ENCODE assay signal across 8 cellular contexts in genomic region chr3:172635588-172635987, GRCh38.
DNase-seq lines count a peak whose midpoint lies in the region; ATAC-seq and TF ChIP-seq lines count a peak whose summit lies in the region.

No MANE protein-coding gene starts in this region.

- H3K79me2 ChIP-seq in H9 (ENCODE audit: insufficient read depth, low read length) (no peaks in the 10 kb centered on the region), osteoblast (ENCODE audit: insufficient read depth, low read length) (no peaks in the 10 kb centered on the region)

- H3K18ac ChIP-seq in H9 (ENCODE audit: insufficient read length, low read depth, low read length): no peak overlapping the region

- H3K4me2 ChIP-seq in H9 (ENCODE audit: insufficient read depth, insufficient read length, low read length) (no peak overlapping the region), osteoblast (ENCODE audit: insufficient read depth, low read length) (no peak overlapping the region)

- H3K56ac ChIP-seq in H9 (ENCODE audit: insufficient read length, low read depth, low read length): no peak overlapping the region

- H3K27ac ChIP-seq in H9 (ENCODE audit: insufficient read length, low read depth, low read length) (no peak overlapping the region), osteoblast (ENCODE audit: low read depth, low read length) (no peak overlapping the region)

- peaks cover 24% of the 10 kb centered on the region for H3K36me3 ChIP-seq in osteoblast (ENCODE audit: insufficient read depth, low read length)

- H2BK120ac ChIP-seq in H9 (ENCODE audit: low read depth, low read length, poor library complexity, severe bottlenecking): no peak overlapping the region

- H3T11ph ChIP-seq in H9 (ENCODE audit: low read length): no peak overlapping the region

- DNase-seq in GM10266 (ENCODE audit: extremely low spot score) (peak; percentile 77), dermis blood vessel endothelial cell (peak; percentile 67), midbrain (lab: John Stamatoyannopoulos, UW) (no peak), H9 (no peak), NCI-H1105 (lab: John Stamatoyannopoulos, UW) (no peak), osteoblast (ENCODE audit: insufficient read length, low spot score, missing footprints) (no peak)

- no peak overlapping the region for H2BK5ac ChIP-seq in H9 (ENCODE audit: insufficient read length, low read length)

- no peak overlapping the region for H3K9ac ChIP-seq in H9 (ENCODE audit: extremely low read depth, insufficient read length, low read length)

- H2BK15ac ChIP-seq in H9 (ENCODE audit: low read depth, low read length): no peak overlapping the region

- no peak for TF ChIP-seq CTCF in GM10266 (IDR thresholded peaks at IDR 0.05; ENCODE audit: control insufficient read depth, insufficient read depth, low read depth, missing control alignments)
- TF ChIP-seq CTCF in H9 (conservative IDR thresholded peaks at IDR 0.05): no peak
- no peak for TF ChIP-seq CTCF in osteoblast (IDR thresholded peaks at IDR 0.05; ENCODE audit: extremely low read depth, low read depth, low read length)

- H3K4me1 ChIP-seq in H9 (ENCODE audit: insufficient read depth, low read length) (no peaks in the 10 kb centered on the region), osteoblast (ENCODE audit: insufficient read depth, low read length) (peaks cover under 1% of the 10 kb centered on the region)

- H2BK20ac ChIP-seq in H9 (ENCODE audit: low read depth, low read length, poor library complexity, severe bottlenecking): no peak overlapping the region

- no peak overlapping the region for H3K4me3 Mint-ChIP-seq in H9

- H3K27me3 ChIP-seq in H9 (ENCODE audit: insufficient read depth, low read length): no peaks in the 10 kb centered on the region
- no peaks in the 10 kb centered on the region for H3K27me3 ChIP-seq in osteoblast (ENCODE audit: insufficient read depth, low read length)

- no peaks in the 10 kb centered on the region for H3K27me3 Mint-ChIP-seq in H9 (ENCODE audit: low read depth)

- no peak overlapping the region for H3K27ac Mint-ChIP-seq in H9

- no peak overlapping the region for H3K4ac ChIP-seq in H9 (ENCODE audit: low read depth, low read length)

- ATAC-seq in GM19455 (IDR thresholded peaks at IDR 0.05; ENCODE audit: unreplicated experiment) (peak; percentile 93), HG03432 (IDR thresholded peaks at IDR 0.05; ENCODE audit: unreplicated experiment) (peak; percentile 100)

- no peak overlapping the region for H4K91ac ChIP-seq in H9 (ENCODE audit: insufficient read length, low read depth, low read length)

- no peak overlapping the region for H2AK5ac ChIP-seq in H9 (ENCODE audit: insufficient read length, low read length)

- no peaks in the 10 kb centered on the region for H3K9me3 Mint-ChIP-seq in H9

- no peak overlapping the region for H3K4me3 ChIP-seq in osteoblast (ENCODE audit: insufficient read depth, low read length)

- no peaks in the 10 kb centered on the region for H4K20me1 ChIP-seq in H9 (ENCODE audit: control insufficient read depth, insufficient read depth, insufficient read length)
- no peaks in the 10 kb centered on the region for H4K20me1 ChIP-seq in osteoblast (ENCODE audit: insufficient read depth, low read length)

- H4K8ac ChIP-seq in H9 (replicated peaks; ENCODE audit: insufficient read length, low read depth, low read length): no peak overlapping the region

- H3K79me1 ChIP-seq in H9 (ENCODE audit: insufficient read depth, low read depth, low read length, poor library complexity, severe bottlenecking): no peaks in the 10 kb centered on the region

- no CpG with 5 or more reads among the region's 3 CpGs for WGBS in H9 (ENCODE audit: extremely low coverage, insufficient read length, low lambda C conversion rate)

- no peaks in the 10 kb centered on the region for H3K4me1 Mint-ChIP-seq in H9

- H2AFZ ChIP-seq in H9 (ENCODE audit: low read length): no peak overlapping the region
- H2AFZ ChIP-seq in osteoblast (ENCODE audit: low read length): no peak overlapping the region

- H3K9me3 ChIP-seq in H9 (ENCODE audit: control insufficient read depth, low read depth, low read length): no peaks in the 10 kb centered on the region
- H3K9me3 ChIP-seq in osteoblast (ENCODE audit: low read depth, low read length): no peaks in the 10 kb centered on the region

- no peak overlapping the region for H3K14ac ChIP-seq in H9 (ENCODE audit: insufficient read depth, low read length)

- no peak overlapping the region for H4K5ac ChIP-seq in H9 (ENCODE audit: insufficient read length, low read depth, low read length)

- H3K23me2 ChIP-seq in H9 (ENCODE audit: insufficient read length, low read depth, low read length, poor library complexity, severe bottlenecking): no peaks in the 10 kb centered on the region

- no peak overlapping the region for H2BK12ac ChIP-seq in H9 (ENCODE audit: insufficient read length, low read depth, low read length)

- no peak overlapping the region for H3K23ac ChIP-seq in H9 (ENCODE audit: insufficient read length, low read depth, low read length)

- no peaks in the 10 kb centered on the region; a peak in 1 of 7 replicates for H3K36me3 Mint-ChIP-seq in H9 (ENCODE audit: insufficient read depth in 1 of 3, low read depth in 3 of 3)

Comparison
In these comparisons a context has a peak if more than half of its experiments do, and no peak if none do; other contexts are left out.
1. DNase-seq: peak in GM10266 (single experiment) and dermis blood vessel endothelial cell (single experiment); none in midbrain (single experiment), H9 (single experiment), NCI-H1105 (single experiment) and osteoblast (single experiment).